ENCODE assay signal across 23 cellular contexts in the genomic region with DNA sequence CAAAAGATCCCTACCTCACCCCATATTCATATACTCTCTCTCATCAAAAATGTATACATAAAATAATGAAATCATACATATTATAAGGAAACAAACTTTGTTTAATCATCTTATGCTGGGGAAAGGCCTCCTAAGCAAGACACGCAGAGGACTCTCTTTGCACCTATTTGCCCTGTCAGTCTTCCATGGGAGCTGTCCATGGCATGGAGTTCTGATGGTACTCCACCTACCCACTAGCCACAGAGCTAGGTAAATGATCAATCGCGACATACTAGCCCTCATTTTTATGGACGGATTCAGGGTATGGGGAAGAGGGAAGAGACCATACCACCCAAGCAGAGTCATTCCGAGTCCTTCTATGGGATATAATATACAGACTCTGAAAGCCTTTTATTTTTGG.
"Had no signal": no experiment of that assay in that cellular context is flagged by ENCODE, and none has a peak within 500 bp of the region (broad histone marks: within the 10 kb centered on the region; RNA-seq: fewer than 3 reads in every experiment).

No MANE protein-coding gene starts in this region.

- DNase-seq: IMR-90, KBM-7, MV-4-11, NCI-H1048, NCI-H1105, NCI-H1417, NCI-H1436 treated with DMSO at 0.1 percent for 48 hours, NCI-H1694, NCI-H187 treated with DMSO at 0.1 percent for 48 hours, NCI-H2029 treated with DMSO at 0.1 percent for 48 hours, NCI-H2171 treated with DMSO at 0.1 percent for 48 hours, NCI-H345, NCI-H510A, NCI-H524 treated with DMSO at 0.1 percent for 48 hours, NCI-H69, NCI-H774, Right ventricle myocardium superior, RPMI8226, SIG-M5 had no signal

- FAIRE-seq: HepG2, RCC 7860 had no signal

- H3K36me3 ChIP-seq: SJSA1 had no signal

- H3K27ac ChIP-seq: SJSA1, SK-N-MC had no signal

- H3K4me3 ChIP-seq: SJSA1, SK-N-MC had no signal

- H3K4me1 ChIP-seq: SJSA1 had no signal

- H3K9me3 ChIP-seq: SJSA1 had no signal

- H3K27me3 ChIP-seq: SJSA1 had no signal

- ATAC-seq: HepG2 had no signal
